Comparison of ENCODE assay signal across 1 cellular context in the genomic region with DNA sequence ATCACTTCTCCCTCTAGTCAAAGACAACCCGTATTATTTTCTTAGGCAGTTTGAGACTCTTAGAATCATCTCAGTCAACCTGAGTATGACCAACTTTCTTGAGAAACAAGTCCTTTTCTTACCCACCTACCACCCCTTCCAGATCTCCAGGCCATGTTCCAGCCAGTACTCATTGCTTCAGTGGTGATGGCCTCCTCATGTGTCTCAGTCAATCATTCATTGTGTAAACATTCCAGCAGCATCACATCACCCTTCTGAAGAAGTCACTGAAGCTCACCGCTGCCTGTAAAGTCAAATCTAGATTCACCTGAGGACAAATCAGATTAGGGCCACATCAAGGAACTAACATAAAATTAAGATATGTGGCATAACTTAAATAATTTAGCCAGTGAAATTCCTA.
TF ChIP-seq lines count a peak whose summit lies in the region.

No MANE protein-coding gene starts in this region.

TF ChIP-seq in HEK293, 187 proteins besides CTCF, POLR2A, EP300 and RAD21 (continued from another document):
- TF ChIP-seq ZBTB8A (tag by site-specific recombination; IDR thresholded peaks at IDR 0.05) (no peak), ZFP3 (tag by site-specific recombination; IDR thresholded peaks at IDR 0.05; ENCODE audit: low read depth) (no peak), SP7 (tag by site-specific recombination; IDR thresholded peaks at IDR 0.05) (0 out of 2 replicates have a peak, but pooled peaks have one; percentile 12), GLIS2 (tag by site-specific recombination; IDR thresholded peaks at IDR 0.05) (0 out of 2 replicates have a peak, but pooled peaks have one; percentile 16), ZNF514 (tag by site-specific recombination; IDR thresholded peaks at IDR 0.05) (no peak), WT1 (tag by site-specific recombination; IDR thresholded peaks at IDR 0.05) (no peak)
